In the genomic region with DNA sequence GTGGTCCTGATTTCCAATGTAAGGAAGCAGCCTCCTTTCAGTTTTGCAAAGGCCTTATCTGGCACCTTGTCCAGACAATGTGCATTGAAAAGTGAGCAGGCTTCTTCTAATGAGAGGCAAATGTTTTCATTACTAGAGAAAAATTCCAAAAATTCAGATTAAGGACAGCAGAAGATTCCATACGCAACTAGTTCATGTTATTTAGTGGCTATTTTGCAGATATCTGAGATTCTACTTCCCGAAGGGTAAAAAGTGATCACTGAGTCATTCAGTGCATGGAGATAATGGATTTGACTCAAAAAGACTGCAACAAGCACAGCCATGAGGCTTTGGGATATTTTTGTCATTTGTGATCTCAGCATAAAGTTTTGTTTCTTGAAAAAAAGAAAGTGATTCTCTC, we compare ENCODE assay signal across 18 cellular contexts. TPM values are rescaled to one million over a fixed set of nuclear protein-coding genes. Genes with fewer than 3 reads are reported as not detected.
A peak's percentile ranks its signal among the peaks of the same experiment; 100 is the strongest.
DNase-seq lines count a peak whose midpoint lies in the region; TF ChIP-seq lines count a peak whose summit lies in the region.
"Had no signal": no experiment of that assay in that cellular context is flagged by ENCODE, and none has a peak within 500 bp of the region (broad histone marks: within the 10 kb centered on the region; RNA-seq: fewer than 3 reads in every experiment).

No MANE protein-coding gene starts in this region.

- H3K9ac ChIP-seq in SK-N-SH (no peak overlapping the region), trophoblast cell (ENCODE audit: low read length) (no peak overlapping the region)

- H4K91ac ChIP-seq in trophoblast cell (ENCODE audit: low read depth, low read length): peak overlapping the region; percentile 97

- peak overlapping the region; percentile 41 for H2AFZ ChIP-seq in SK-N-SH (ENCODE audit: low read depth)
- no peak overlapping the region for H2AFZ ChIP-seq in trophoblast cell (ENCODE audit: insufficient read depth, low read length, poor library complexity)

- peaks cover 45% of the 10 kb centered on the region for H3K79me1 ChIP-seq in trophoblast cell (ENCODE audit: low read length)

- H3K4me1 ChIP-seq in A673 (ENCODE audit: insufficient read depth, low read length, poor library complexity, severe bottlenecking): peaks cover 73% of the 10 kb centered on the region
- peaks cover 25 to 42% of the 10 kb centered on the region in 2 experiments; a peak in 3 of 4 replicates for H3K4me1 ChIP-seq in SK-N-SH (ENCODE audit: control insufficient read depth in 1 of 2, insufficient read depth in 2 of 2, low read depth in 1 of 2, low read length in 1 of 2)
- H3K4me1 ChIP-seq in trophoblast cell (ENCODE audit: control insufficient read depth in 1 of 2, insufficient read depth in 2 of 2, low read length in 2 of 2): peaks cover 26 to 38% of the 10 kb centered on the region in 2 experiments

- H3K9me3 ChIP-seq in A673 (ENCODE audit: low read depth, low read length, poor library complexity, severe bottlenecking) (no peaks in the 10 kb centered on the region), SK-N-SH (no peaks in the 10 kb centered on the region), trophoblast cell (ENCODE audit: insufficient read depth, low read depth, low read length) (no peaks in the 10 kb centered on the region)
- H3K9me3 ChIP-seq: adrenal gland, mucosa of descending colon, upper lobe of left lung had no signal

- 16% methylated on average over 2 of the region's 2 CpGs for WGBS in SK-N-SH (ENCODE audit: low lambda C conversion rate)
- WGBS in trophoblast cell (ENCODE audit: extremely low coverage, insufficient coverage, insufficient read length): no CpG with 5 or more reads among the region's 2 CpGs

- H3K36me3 ChIP-seq in A673 (ENCODE audit: insufficient read depth, low read length, poor library complexity, severe bottlenecking) (no peaks in the 10 kb centered on the region), SK-N-SH (replicated peaks in 1 of 2; ENCODE audit: control insufficient read depth in 1 of 2, insufficient read depth in 2 of 2, low read length in 1 of 2) (no peaks in the 10 kb centered on the region), trophoblast cell (ENCODE audit: control insufficient read depth in 1 of 2, insufficient read depth in 2 of 2, low read length in 2 of 2) (no peaks in the 10 kb centered on the region)
- H3K36me3 ChIP-seq: adrenal gland, upper lobe of left lung had no signal

- no peak overlapping the region for H3K4ac ChIP-seq in trophoblast cell (ENCODE audit: low read depth, low read length)

- TF ChIP-seq CTCF in A673 (conservative IDR thresholded peaks at IDR 0.05; ENCODE audit: low read depth, low read length) (no peak), SK-N-SH (IDR thresholded peaks at IDR 0.05) (no peak)

- no peak overlapping the region for H3K23ac ChIP-seq in trophoblast cell (ENCODE audit: low read length)

- H3K14ac ChIP-seq in trophoblast cell (ENCODE audit: low read length): peak overlapping the region; percentile 71

- no peaks in the 10 kb centered on the region for H4K20me1 ChIP-seq in SK-N-SH (ENCODE audit: insufficient read depth)

- H2BK12ac ChIP-seq in trophoblast cell (ENCODE audit: low read length): no peak overlapping the region

- DNase-seq in A673 (ENCODE audit: low spot score) (no peak), SK-N-SH (no peak), fibroblast of gingiva (ENCODE audit: low read depth) (peak; percentile 60), trophoblast cell (peak in 1 of 2 donors; percentile 2), cerebellar cortex (ENCODE audit: low spot score) (no peak), HK-2 (ENCODE audit: unreplicated experiment) (no peak), HCEC 1CT (no peak)
- DNase-seq in activated effector memory CD4-positive, alpha-beta T cell treated with anti-CD3 and anti-CD28 coated beads, Interleukin-2, amount 50 U/mL, for 16 hours: no peak
- DNase-seq: ACHN; adrenal gland; effector CD4-positive, alpha-beta T cell; mucosa of descending colon; NCI-H1092 treated with DMSO at 0.1 percent for 48 hours; SHP77; T1000; upper lobe of left lung had no signal

- CTCF ChIA-PET in A673 (lab: Charles Lee) (no interaction called here), SK-N-SH (lab: Yijun Ruan, JAX) (interaction anchor here (1.1 to 3.7 kb wide), 5 partner anchors 9 to 35 kb away, joined by 3 to 13 read pairs (median 3); no protein-coding TSS in a partner anchor)

- H3K18ac ChIP-seq in trophoblast cell (ENCODE audit: low read length): no peak overlapping the region

- H4K8ac ChIP-seq in trophoblast cell (ENCODE audit: low read depth, low read length): no peak overlapping the region

- H3K79me2 ChIP-seq in SK-N-SH (ENCODE audit: insufficient read depth) (no peaks in the 10 kb centered on the region), trophoblast cell (ENCODE audit: control insufficient read depth, insufficient read depth, low read length, poor library complexity) (peaks cover 9% of the 10 kb centered on the region)

- intact Hi-C loops in A673 (cut with micrococcal nuclease; ENCODE audit: unreplicated experiment): no loop called here

- no peaks in the 10 kb centered on the region for H3K27me3 ChIP-seq in A673 (replicated peaks; ENCODE audit: insufficient read depth, low read depth, low read length, poor library complexity)
- no peaks in the 10 kb centered on the region for H3K27me3 ChIP-seq in SK-N-SH (ENCODE audit: insufficient read depth)
- H3K27me3 ChIP-seq in trophoblast cell (ENCODE audit: insufficient read depth, low read length): no peaks in the 10 kb centered on the region
- H3K27me3 ChIP-seq: adrenal gland, upper lobe of left lung had no signal

- TF ChIP-seq EP300 in SK-N-SH (IDR thresholded peaks at IDR 0.05; ENCODE audit: borderline replicate concordance in 1 of 2, low read depth in 1 of 2, low read length in 1 of 2): peak; percentile 8 to 37; a peak in 1 of 4 replicates

- peak overlapping the region; percentile 73 for H3K27ac ChIP-seq in A673 (ENCODE audit: low read depth, low read length, poor library complexity, severe bottlenecking)
- H3K27ac ChIP-seq in SK-N-SH (ENCODE audit: low read depth in 2 of 2, low read length in 1 of 2): peak overlapping the region; percentile 11 to 85; a peak in 2 of 4 replicates
- peak overlapping the region; percentile 62 for H3K27ac ChIP-seq in trophoblast cell (ENCODE audit: low read depth, low read length)

- peak overlapping the region; percentile 92 for H2BK120ac ChIP-seq in trophoblast cell (ENCODE audit: insufficient read depth, low read length, poor library complexity)

- no peak for TF ChIP-seq RAD21 in SK-N-SH (IDR thresholded peaks at IDR 0.05; ENCODE audit: low read length)

- H2BK5ac ChIP-seq in trophoblast cell (ENCODE audit: low read depth, low read length, poor library complexity): peak overlapping the region; percentile 42

- POLR2A ChIA-PET in A673 (lab: Charles Lee; ENCODE audit: low non-redundant PET): interaction anchor here (0.7 kb wide), 1 partner anchor 32 kb away, joined by 4 read pairs; no protein-coding TSS in a partner anchor
- POLR2A ChIA-PET in SK-N-SH (lab: Yijun Ruan, JAX): no interaction called here

- H3K9me2 ChIP-seq in SK-N-SH: no peaks in the 10 kb centered on the region

- no peak overlapping the region for H4K12ac ChIP-seq in trophoblast cell (ENCODE audit: low read depth, low read length)

- no peak overlapping the region for H2AK5ac ChIP-seq in trophoblast cell (ENCODE audit: low read length)

- peaks cover 12% of the 10 kb centered on the region for H3F3A ChIP-seq in SK-N-SH (replicated peaks; ENCODE audit: insufficient read depth)

- H3K4me2 ChIP-seq in SK-N-SH: peak overlapping the region; percentile 17; the same call in 1 of the 2 replicates
- H3K4me2 ChIP-seq in trophoblast cell (ENCODE audit: low read length): no peak overlapping the region

- H3K4me3 ChIP-seq in A673 (ENCODE audit: low read depth, low read length, poor library complexity, severe bottlenecking): no peak overlapping the region
- no peak overlapping the region; a peak in 1 of 4 replicates for H3K4me3 ChIP-seq in SK-N-SH (ENCODE audit: low read depth in 2 of 2, low read length in 1 of 2)
- H3K4me3 ChIP-seq in trophoblast cell (ENCODE audit: low read depth, low read length): no peak overlapping the region
- H3K4me3 ChIP-seq: adrenal gland, mucosa of descending colon, upper lobe of left lung had no signal

- BruUV-seq in A673 (replicated peaks; lab: Mats Ljungman, UMichigan): no TSS peak

TF ChIP-seq in SK-N-SH, 30 proteins besides CTCF, POLR2A, EP300 and RAD21:
- TF ChIP-seq POLR2AphosphoS5 (IDR thresholded peaks at IDR 0.05; ENCODE audit: low read depth, low read length) (no peak), TCF12 (IDR thresholded peaks at IDR 0.05) (peak; percentile 66), JUND (IDR thresholded peaks at IDR 0.05) (0 out of 2 replicates have a peak, but pooled peaks have one; percentile 16), TEAD4 (IDR thresholded peaks at IDR 0.05; ENCODE audit: borderline replicate concordance, insufficient read depth) (peak; percentile 45; the same call in 1 of the 2 replicates), SIN3A (IDR thresholded peaks at IDR 0.05; ENCODE audit: borderline replicate concordance, low read depth, low read length) (no peak; the same call in 1 of the 2 replicates), NRF1 (IDR thresholded peaks at IDR 0.05; ENCODE audit: low read depth, low read length) (no peak), FOSL2 (IDR thresholded peaks at IDR 0.05; ENCODE audit: borderline replicate concordance, low read depth) (peak; percentile 14; the same call in 1 of the 2 replicates), MEF2A (IDR thresholded peaks at IDR 0.05; ENCODE audit: borderline replicate concordance, low read depth) (peak; percentile 45; the same call in 1 of the 2 replicates)
- TF ChIP-seq, protein P1, sequence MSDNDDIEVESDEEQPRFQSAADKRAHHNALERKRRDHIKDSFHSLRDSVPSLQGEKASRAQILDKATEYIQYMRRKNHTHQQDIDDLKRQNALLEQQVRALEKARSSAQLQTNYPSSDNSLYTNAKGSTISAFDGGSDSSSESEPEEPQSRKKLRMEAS (IDR thresholded peaks at IDR 0.05; ENCODE audit: low read depth): no peak
TF ChIP-seq in SK-N-SH: peak in this region for 5.

RNA-seq across cellular contexts. Expression of a gene that starts 29.9 kb away (rescaled TPM):
- total RNA-seq in A673 (2021): 6.4 and 9.0 TPM in 2 replicates
- not detected in 2 replicates for polyA plus RNA-seq in SK-N-SH (2012; rRNA removed)
- not detected in 2 replicates for polyA plus RNA-seq in SK-N-SH (2012; cell fraction: cytosol; rRNA removed)
- polyA plus RNA-seq in SK-N-SH (2012; cell fraction: nucleus; rRNA removed): not detected in 2 replicates
- 3.4 and 3.6 TPM in 2 replicates for polyA plus RNA-seq in trophoblast cell (2013)
- total RNA-seq: glomerular endothelial cell had no signal
- polyA plus RNA-seq: keratinocyte had no signal
